In genomic region chr15:91853968-91854943, GRCh38 we compare ENCODE assay signal across 8 cellular contexts. TPM values are rescaled to one million over a fixed set of nuclear protein-coding genes. Genes with fewer than 3 reads are reported as not detected.
DNase-seq lines count a peak whose midpoint lies in the region; ATAC-seq and TF ChIP-seq lines count a peak whose summit lies in the region.

No MANE protein-coding gene starts in this region.

- H3K9me3 Mint-ChIP-seq in activated T-helper 1 cell treated with anti-CD3 and anti-CD28 coated beads, Interleukin-12 subunit alpha, Interleukin-12 subunit beta, Interleukin-2, Interleukin-4 antibody, amounts not matched to agents 30 ng/mL and 10 ng/mL and 1 ng/mL, durations not matched to agents 14 hours and 24 hours and 36 hours = peaks cover 3% of the 10 kb centered on the region
- peaks cover 0 to 3% (median 0%) of the 10 kb centered on the region in 11 donors for H3K9me3 Mint-ChIP-seq in naive thymus-derived CD4-positive, alpha-beta T cell

- peaks cover 59 to 69% of the 10 kb centered on the region in 2 donors for H3K4me1 ChIP-seq in naive thymus-derived CD4-positive, alpha-beta T cell (ENCODE audit: control insufficient read depth in 2 of 2, insufficient read depth in 2 of 2, low read length in 2 of 2)
- peaks cover 0 to 41% (median 22%) of the 10 kb centered on the region in 4 donors for H3K4me1 ChIP-seq in tibial artery

- peak overlapping the region; percentile 67 for H3K27ac Mint-ChIP-seq in activated T-helper 1 cell treated with anti-CD3 and anti-CD28 coated beads, Interleukin-12 subunit alpha, Interleukin-12 subunit beta, Interleukin-2, Interleukin-4 antibody, amounts not matched to agents 30 ng/mL and 10 ng/mL and 1 ng/mL, durations not matched to agents 14 hours and 24 hours and 36 hours
- H3K27ac Mint-ChIP-seq in naive thymus-derived CD4-positive, alpha-beta T cell = peak overlapping the region; percentile 67 to 95 (median 91)

- H3K36me3 ChIP-seq in naive thymus-derived CD4-positive, alpha-beta T cell (ENCODE audit: control insufficient read depth in 2 of 3, insufficient read depth in 3 of 3, low read length in 3 of 3) = no peaks in the 10 kb centered on the region
- no peaks in the 10 kb centered on the region for H3K36me3 ChIP-seq in tibial artery

- peaks cover 6% of the 10 kb centered on the region for H3K36me3 Mint-ChIP-seq in activated T-helper 1 cell treated with anti-CD3 and anti-CD28 coated beads, Interleukin-12 subunit alpha, Interleukin-12 subunit beta, Interleukin-2, Interleukin-4 antibody, amounts not matched to agents 30 ng/mL and 10 ng/mL and 1 ng/mL, durations not matched to agents 14 hours and 24 hours and 36 hours (ENCODE audit: low read depth)
- peaks cover 0 to 4% (median 0%) of the 10 kb centered on the region in 5 donors for H3K36me3 Mint-ChIP-seq in naive thymus-derived CD4-positive, alpha-beta T cell

- POLR2A ChIA-PET in naive thymus-derived CD4-positive, alpha-beta T cell (lab: Charles Lee) = interaction anchor here (0.6 to 2.1 kb wide), 7 partner anchors 8 to 1290 kb away, joined by 3 to 8 read pairs (median 5); no protein-coding TSS in a partner anchor

- no peaks in the 10 kb centered on the region for H3K27me3 ChIP-seq in naive thymus-derived CD4-positive, alpha-beta T cell (ENCODE audit: control insufficient read depth in 2 of 2, insufficient read depth in 2 of 2, low read length in 2 of 2)
- no peaks in the 10 kb centered on the region for H3K27me3 ChIP-seq in tibial artery

- peak; percentile 5 for ATAC-seq in naive thymus-derived CD4-positive, alpha-beta T cell
- ATAC-seq in GM18909 (IDR thresholded peaks at IDR 0.05; ENCODE audit: poor library complexity, unreplicated experiment) (no peak), GM21619 (IDR thresholded peaks at IDR 0.05; ENCODE audit: unreplicated experiment) (no peak)

- H3K4me3 ChIP-seq in naive thymus-derived CD4-positive, alpha-beta T cell (ENCODE audit: low read length) = peak overlapping the region; percentile 63
- H3K4me3 ChIP-seq in tibial artery = peak overlapping the region; percentile 83 to 84

- CTCF ChIA-PET in naive thymus-derived CD4-positive, alpha-beta T cell (lab: Charles Lee) = interaction anchor here (0.9 to 1.8 kb wide), 4 partner anchors 10 to 226 kb away, joined by 3 to 6 read pairs (median 4); no protein-coding TSS in a partner anchor

- H3K9me3 ChIP-seq in naive thymus-derived CD4-positive, alpha-beta T cell (ENCODE audit: control insufficient read depth in 2 of 3, low read length in 3 of 3) = no peaks in the 10 kb centered on the region
- no peaks in the 10 kb centered on the region for H3K9me3 ChIP-seq in tibial artery

- intact Hi-C loops in activated T-helper 1 cell treated with anti-CD3 and anti-CD28 coated beads, Interleukin-12 subunit alpha, Interleukin-12 subunit beta, Interleukin-2, Interleukin-4 antibody, amounts not matched to agents 30 ng/mL and 10 ng/mL and 1 ng/mL, durations not matched to agents 14 hours and 24 hours and 36 hours (cut with micrococcal nuclease) = loop anchor here (1.0 to 10.0 kb wide), 9 partner anchors 68 to 1749 kb away; partner anchors contain the start of genes CHD2, IDH2 and PRC1
- intact Hi-C loops in naive thymus-derived CD4-positive, alpha-beta T cell (cut with micrococcal nuclease) = loop anchor here (1.0 to 10.0 kb wide), 9 partner anchors 10 to 1757 kb away; partner anchors contain the start of genes CHD2 (in 2 of the 2), HDDC3 (in 1 of the 2), RCCD1 (in 1 of the 2) and UNC45A (in 1 of the 2)
- intact Hi-C loops in tibial artery (cut with DNase I; ENCODE audit: low total_unique reads) = loop anchor here (5.0 kb wide), 1 partner anchor 223 kb away; no protein-coding TSS in a partner anchor

- H3K27me3 Mint-ChIP-seq in activated T-helper 1 cell treated with anti-CD3 and anti-CD28 coated beads, Interleukin-12 subunit alpha, Interleukin-12 subunit beta, Interleukin-2, Interleukin-4 antibody, amounts not matched to agents 30 ng/mL and 10 ng/mL and 1 ng/mL, durations not matched to agents 14 hours and 24 hours and 36 hours (ENCODE audit: insufficient read depth) = peaks cover 6% of the 10 kb centered on the region
- peaks cover 0 to 4% (median 0%) of the 10 kb centered on the region in 5 donors for H3K27me3 Mint-ChIP-seq in naive thymus-derived CD4-positive, alpha-beta T cell

- H3K4me3 Mint-ChIP-seq in activated T-helper 1 cell treated with anti-CD3 and anti-CD28 coated beads, Interleukin-12 subunit alpha, Interleukin-12 subunit beta, Interleukin-2, Interleukin-4 antibody, amounts not matched to agents 30 ng/mL and 10 ng/mL and 1 ng/mL, durations not matched to agents 14 hours and 24 hours and 36 hours = peak overlapping the region; percentile 84
- peak overlapping the region; percentile 72 to 94 (median 86) for H3K4me3 Mint-ChIP-seq in naive thymus-derived CD4-positive, alpha-beta T cell

- DNase-seq in GM10266 (ENCODE audit: extremely low spot score) = peak; percentile 26
- peak; percentile 81 for DNase-seq in NOMO-1 treated with DMSO at 0.1 percent for 48 hours (lab: John Stamatoyannopoulos, UW; ENCODE audit: unreplicated experiment)
- peak; percentile 36 for DNase-seq in activated T-helper 1 cell treated with anti-CD3 and anti-CD28 coated beads, Interleukin-12 subunit alpha, Interleukin-12 subunit beta, Interleukin-2, Interleukin-4 antibody, amounts not matched to agents 30 ng/mL and 10 ng/mL and 1 ng/mL, durations not matched to agents 14 hours and 24 hours and 36 hours (ENCODE audit: low spot score)
- DNase-seq in fibroblast of peridontal ligament (ENCODE audit: extremely low read depth) = peak; percentile 15
- peak in 8 of 9 donors; percentile 19 to 60 (median 36) for DNase-seq in naive thymus-derived CD4-positive, alpha-beta T cell
- DNase-seq in tibial artery = peak; percentile 33 to 72

- peak overlapping the region; percentile 76 for H3K27ac ChIP-seq in naive thymus-derived CD4-positive, alpha-beta T cell (ENCODE audit: low read depth, low read length)
- H3K27ac ChIP-seq in tibial artery = peak overlapping the region; percentile 78 to 84

- no peak for TF ChIP-seq CTCF in GM10266 (IDR thresholded peaks at IDR 0.05; ENCODE audit: control insufficient read depth, insufficient read depth, low read depth, missing control alignments)
- TF ChIP-seq CTCF in tibial artery (IDR thresholded peaks at IDR 0.05) = peak; percentile 11 to 21

- H3K4me1 Mint-ChIP-seq in activated T-helper 1 cell treated with anti-CD3 and anti-CD28 coated beads, Interleukin-12 subunit alpha, Interleukin-12 subunit beta, Interleukin-2, Interleukin-4 antibody, amounts not matched to agents 30 ng/mL and 10 ng/mL and 1 ng/mL, durations not matched to agents 14 hours and 24 hours and 36 hours (ENCODE audit: low read depth) = peaks cover 72% of the 10 kb centered on the region
- H3K4me1 Mint-ChIP-seq in naive thymus-derived CD4-positive, alpha-beta T cell = peaks cover 56 to 78% (median 71%) of the 10 kb centered on the region in 7 donors

RNA-seq across cellular contexts. Expression of gene SLCO3A1, which starts 0.7 kb away (rescaled TPM):
- 18.2 and 20.0 TPM in 2 replicates for total RNA-seq in activated T-helper 1 cell treated with anti-CD3 and anti-CD28 coated beads, Interleukin-12 subunit alpha, Interleukin-12 subunit beta, Interleukin-2, Interleukin-4 antibody, amounts not matched to agents 30 ng/mL and 10 ng/mL and 1 ng/mL, durations not matched to agents 14 hours and 24 hours and 36 hours
- total RNA-seq in naive thymus-derived CD4-positive, alpha-beta T cell = 10 to 100 TPM; 16.9 to 69.1 (median 25.4) TPM
- polyA plus RNA-seq in naive thymus-derived CD4-positive, alpha-beta T cell = 10 to 100 TPM; 15.4 to 24.3 TPM

Comparison
In these comparisons a context has a peak if more than half of its experiments do, and no peak if none do; other contexts are left out.
1. DNase-seq: peak in every context shown above with its lines; median percentile 81 in NOMO-1 treated with DMSO at 0.1 percent for 48 hours; 52 in tibial artery; 36 in naive thymus-derived CD4-positive, alpha-beta T cell; 36 in activated T-helper 1 cell treated with anti-CD3 and anti-CD28 coated beads, Interleukin-12 subunit alpha, Interleukin-12 subunit beta, Interleukin-2, Interleukin-4 antibody, amounts not matched to agents 30 ng/mL and 10 ng/mL and 1 ng/mL, durations not matched to agents 14 hours and 24 hours and 36 hours; 26 in GM10266; 15 in fibroblast of peridontal ligament.